15 cellular contexts compared by ENCODE assay signal in genomic region chr3:425094-425493, GRCh38.
DNase-seq lines count a peak whose midpoint lies in the region; TF ChIP-seq lines count a peak whose summit lies in the region.
"Had no signal": no experiment of that assay in that cellular context is flagged by ENCODE, and none has a peak within 500 bp of the region (broad histone marks: within the 10 kb centered on the region; RNA-seq: fewer than 3 reads in every experiment).

No MANE protein-coding gene starts in this region.

- no peak for TF ChIP-seq CTCF in astrocyte of the spinal cord (IDR thresholded peaks at IDR 0.05; ENCODE audit: low read depth, low read length)

- no peak overlapping the region for H3K4me3 ChIP-seq in astrocyte of the spinal cord (ENCODE audit: low read depth, low read length)
- H3K4me3 ChIP-seq: BLaER1 had no signal

- peak; percentile 31 for DNase-seq in NCI-H446 treated with DMSO at 0.1 percent for 48 hours (lab: John Stamatoyannopoulos, UW)
- DNase-seq in astrocyte of the spinal cord (ENCODE audit: low read depth, low spot score), result peak; percentile 1
- peak; percentile 59 for DNase-seq in medulla oblongata (ENCODE audit: extremely low spot score)
- no peak for DNase-seq in NCI-H510A (lab: John Stamatoyannopoulos, UW)
- no peak for DNase-seq in germinal center (ENCODE audit: low spot score)
- no peak for DNase-seq in HT-29 (ENCODE audit: low spot score)
- DNase-seq in NOMO-1 treated with DMSO at 0.1 percent for 48 hours (lab: John Stamatoyannopoulos, UW; ENCODE audit: unreplicated experiment), result no peak
- DNase-seq: CD8-positive, alpha-beta memory T cell; HCEC 1CT; MV-4-11; NCI-H1436; NCI-H345; NCI-H774; SHP77 treated with DMSO at 0.1 percent for 48 hours had no signal

- in situ Hi-C loops in astrocyte of the spinal cord (cut with HindIII; ENCODE audit: low sequenced_read_pairs), result no loop called here

Comparison
In these comparisons a context has a peak if more than half of its experiments do, and no peak if none do; other contexts are left out.
1. DNase-seq: peak in NCI-H446 treated with DMSO at 0.1 percent for 48 hours (single experiment), astrocyte of the spinal cord (single experiment) and medulla oblongata (single experiment); none in NCI-H510A (single experiment), germinal center (single experiment), HT-29 (single experiment) and NOMO-1 treated with DMSO at 0.1 percent for 48 hours (single experiment).